ENCODE assay signal across 8 cellular contexts in the genomic region with DNA sequence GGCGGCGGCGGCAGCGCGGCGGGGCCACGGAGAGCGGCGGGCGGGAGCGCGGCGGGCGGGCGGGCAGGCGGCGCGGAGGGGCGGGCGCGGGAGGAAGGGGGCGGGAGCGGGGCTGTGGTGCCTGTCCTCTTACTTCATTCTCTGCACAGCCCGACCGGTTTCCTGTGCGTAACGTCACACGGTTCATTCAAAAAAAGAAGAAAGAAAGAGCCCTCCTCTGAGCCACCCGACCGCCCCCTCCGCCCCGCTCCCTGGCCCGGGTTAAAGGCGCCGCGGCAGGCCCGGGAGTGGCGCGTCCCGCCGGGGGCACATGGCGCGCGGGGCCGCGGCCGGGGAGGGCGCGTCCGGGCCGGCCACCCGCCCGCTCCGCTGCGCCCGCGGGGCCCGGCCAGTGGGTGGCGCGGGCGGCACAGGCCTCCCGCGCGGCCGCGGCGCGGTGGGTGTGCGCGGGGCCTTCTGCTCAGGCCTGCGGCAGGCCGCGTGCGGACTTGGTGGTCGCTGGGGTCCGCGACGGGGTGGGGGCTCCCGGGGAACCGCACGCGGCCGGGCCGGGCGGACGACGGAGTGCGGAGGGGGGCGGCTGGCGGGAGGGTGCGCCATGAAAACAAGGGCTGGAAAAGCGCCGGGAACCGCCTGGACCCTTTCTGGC. TPM values are rescaled to one million over a fixed set of nuclear protein-coding genes. Genes with fewer than 3 reads are reported as not detected.
DNase-seq lines count a peak whose midpoint lies in the region; ATAC-seq and TF ChIP-seq lines count a peak whose summit lies in the region.

No MANE protein-coding gene starts in this region.

- H3K4me1 Mint-ChIP-seq in IgD-negative memory B cell (peaks cover 23 to 31% (median 29%) of the 10 kb centered on the region in 3 donors), nephron (peaks cover 35% of the 10 kb centered on the region)
- peaks cover 41% of the 10 kb centered on the region for H3K4me1 Mint-ChIP-seq in stimulated activated naive CD8-positive, alpha-beta T cell treated with anti-CD3 and anti-CD28 coated beads, Interleukin-15, Interleukin-2, amounts not matched to agents 100 ng/mL and 50 ng/mL, for 24 hours (ENCODE audit: low read depth)

- H3K27ac Mint-ChIP-seq in IgD-negative memory B cell (peak overlapping the region; percentile 70 to 94 (median 88)), nephron (peak overlapping the region; percentile 83 to 99 (median 96))
- H3K27ac Mint-ChIP-seq in stimulated activated naive CD8-positive, alpha-beta T cell treated with anti-CD3 and anti-CD28 coated beads, Interleukin-15, Interleukin-2, amounts not matched to agents 100 ng/mL and 50 ng/mL, for 24 hours = peak overlapping the region; percentile 92

- DNase-seq in DMS153 treated with DMSO at 0.1 percent for 48 hours (lab: John Stamatoyannopoulos, UW; ENCODE audit: unreplicated experiment) (peak; percentile 68), RKO (ENCODE audit: low spot score) (peak; percentile 88), fibroblast of peridontal ligament (ENCODE audit: extremely low read depth) (peak; percentile 82)
- DNase-seq in activated T-helper 1 cell treated with anti-CD3 and anti-CD28 coated beads, Interleukin-2, amount 50 U/mL, for 16 hours (ENCODE audit: low read depth in 1 of 2, low spot score in 1 of 2) = peak; percentile 75 to 78

- peak overlapping the region; percentile 86 to 95 (median 91) for H3K4me3 Mint-ChIP-seq in IgD-negative memory B cell
- H3K4me3 Mint-ChIP-seq in nephron = peak overlapping the region; percentile 85 to 95 (median 94)
- peak overlapping the region; percentile 87 for H3K4me3 Mint-ChIP-seq in stimulated activated naive CD8-positive, alpha-beta T cell treated with anti-CD3 and anti-CD28 coated beads, Interleukin-15, Interleukin-2, amounts not matched to agents 100 ng/mL and 50 ng/mL, for 24 hours

- H3K27me3 Mint-ChIP-seq in IgD-negative memory B cell = no peaks in the 10 kb centered on the region
- peaks cover 13% of the 10 kb centered on the region for H3K27me3 Mint-ChIP-seq in nephron (ENCODE audit: low read depth)
- no peaks in the 10 kb centered on the region for H3K27me3 Mint-ChIP-seq in stimulated activated naive CD8-positive, alpha-beta T cell treated with anti-CD3 and anti-CD28 coated beads, Interleukin-15, Interleukin-2, amounts not matched to agents 100 ng/mL and 50 ng/mL, for 24 hours

- H3K9me3 Mint-ChIP-seq in IgD-negative memory B cell = no peaks in the 10 kb centered on the region
- no peaks in the 10 kb centered on the region for H3K9me3 Mint-ChIP-seq in nephron
- H3K9me3 Mint-ChIP-seq in stimulated activated naive CD8-positive, alpha-beta T cell treated with anti-CD3 and anti-CD28 coated beads, Interleukin-15, Interleukin-2, amounts not matched to agents 100 ng/mL and 50 ng/mL, for 24 hours = no peaks in the 10 kb centered on the region

- H3K36me3 Mint-ChIP-seq in IgD-negative memory B cell (no peaks in the 10 kb centered on the region), nephron (ENCODE audit: low read depth) (no peaks in the 10 kb centered on the region)
- H3K36me3 Mint-ChIP-seq in stimulated activated naive CD8-positive, alpha-beta T cell treated with anti-CD3 and anti-CD28 coated beads, Interleukin-15, Interleukin-2, amounts not matched to agents 100 ng/mL and 50 ng/mL, for 24 hours (ENCODE audit: low read depth) = peaks cover 25% of the 10 kb centered on the region

- no peak for TF ChIP-seq CTCF in nephron (IDR thresholded peaks at IDR 0.05; ENCODE audit: unreplicated experiment in 3 of 3)

- ATAC-seq in GM21529 (IDR thresholded peaks at IDR 0.05; ENCODE audit: unreplicated experiment) = peak; percentile 57

RNA-seq across cellular contexts. Expression of a gene that starts 0.6 kb away (rescaled TPM):
- polyA plus RNA-seq in IgD-negative memory B cell = 36.2 TPM

RNA-seq across cellular contexts. Expression of a gene that starts 46.8 kb away (rescaled TPM):
- 40.2 TPM for polyA plus RNA-seq in IgD-negative memory B cell

Comparison
In these comparisons a context has a peak if more than half of its experiments do, and no peak if none do; other contexts are left out.
1. Peak in every context shown above with its lines: DNase-seq and ATAC-seq.